In the genomic region with DNA sequence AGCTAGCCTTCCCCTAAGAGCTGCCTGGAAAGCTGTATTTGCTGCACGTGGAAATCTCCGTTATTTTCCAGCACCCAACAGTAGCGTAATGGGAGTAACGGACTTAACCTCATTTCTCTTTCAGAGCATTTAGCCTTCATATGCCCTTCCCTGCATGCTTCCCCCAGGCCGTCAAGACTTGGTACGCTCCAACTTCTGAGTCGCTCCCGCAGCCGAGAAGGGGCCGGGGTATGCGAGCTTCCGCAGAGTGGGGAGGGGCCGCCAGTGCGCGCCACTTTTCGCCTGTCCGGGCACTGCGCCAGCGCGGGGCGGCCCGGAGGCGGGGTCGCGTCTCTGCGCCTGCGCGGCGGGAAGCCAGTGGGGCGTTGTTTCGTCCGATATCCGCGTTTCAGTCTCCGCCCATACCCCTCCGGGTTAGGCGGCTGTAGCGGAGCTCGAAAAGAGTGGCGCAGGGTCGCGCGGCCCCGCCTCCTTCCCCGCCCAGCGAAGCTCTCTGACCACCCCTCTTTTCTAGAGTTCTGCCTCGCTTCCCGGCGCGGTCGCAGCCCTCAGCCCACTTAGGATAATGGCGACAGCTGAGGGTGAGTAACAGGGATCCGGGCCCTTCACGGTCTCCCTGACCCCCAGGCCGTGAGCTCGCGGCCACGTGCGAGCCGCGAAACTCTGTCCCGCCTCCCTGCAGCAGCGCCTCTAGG, we compare ENCODE assay signal across 7 cellular contexts.
DNase-seq lines count a peak whose midpoint lies in the region; ATAC-seq, FAIRE-seq and TF ChIP-seq lines count a peak whose summit lies in the region.

A gene with protein sequence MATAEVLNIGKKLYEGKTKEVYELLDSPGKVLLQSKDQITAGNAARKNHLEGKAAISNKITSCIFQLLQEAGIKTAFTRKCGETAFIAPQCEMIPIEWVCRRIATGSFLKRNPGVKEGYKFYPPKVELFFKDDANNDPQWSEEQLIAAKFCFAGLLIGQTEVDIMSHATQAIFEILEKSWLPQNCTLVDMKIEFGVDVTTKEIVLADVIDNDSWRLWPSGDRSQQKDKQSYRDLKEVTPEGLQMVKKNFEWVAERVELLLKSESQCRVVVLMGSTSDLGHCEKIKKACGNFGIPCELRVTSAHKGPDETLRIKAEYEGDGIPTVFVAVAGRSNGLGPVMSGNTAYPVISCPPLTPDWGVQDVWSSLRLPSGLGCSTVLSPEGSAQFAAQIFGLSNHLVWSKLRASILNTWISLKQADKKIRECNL (plus strand): TSS at position 513 of the 695 bp plus-strand sequence. CDS start 53 bp downstream, at position 566.

- ATAC-seq in HG02981 (IDR thresholded peaks at IDR 0.05; ENCODE audit: unreplicated experiment), result peak; percentile 62

- TF ChIP-seq CTCF in retinal pigment epithelial cell (conservative IDR thresholded peaks at IDR 0.05; ENCODE audit: low read depth, low read length), result no peak

- no peak for FAIRE-seq in GM18507 (lab: Jason Lieb, UNC)

- H3K4me3 ChIP-seq in retinal pigment epithelial cell (ENCODE audit: low read length), result peak within 1 kb of the TSS; percentile 85

- DNase-seq in GM18507 (ENCODE audit: extremely low spot score, insufficient read length, low read depth) (peak; percentile 76), NCI-H2029 treated with DMSO at 0.1 percent for 48 hours (lab: John Stamatoyannopoulos, UW) (peak; percentile 89), T-helper 9 cell (peak; percentile 95), astrocyte of the hippocampus (ENCODE audit: low read depth, low spot score) (peak; percentile 98), hippocampal formation (lab: John Stamatoyannopoulos, UW) (peak; percentile 89 to 91), retinal pigment epithelial cell (ENCODE audit: low read depth) (peak; percentile 75)

Comparison
In these comparisons a context has a peak if more than half of its experiments do, and no peak if none do; other contexts are left out.
1. Peak in every context shown above with its lines: DNase-seq, ATAC-seq and H3K4me3 ChIP-seq.